In the genomic region with DNA sequence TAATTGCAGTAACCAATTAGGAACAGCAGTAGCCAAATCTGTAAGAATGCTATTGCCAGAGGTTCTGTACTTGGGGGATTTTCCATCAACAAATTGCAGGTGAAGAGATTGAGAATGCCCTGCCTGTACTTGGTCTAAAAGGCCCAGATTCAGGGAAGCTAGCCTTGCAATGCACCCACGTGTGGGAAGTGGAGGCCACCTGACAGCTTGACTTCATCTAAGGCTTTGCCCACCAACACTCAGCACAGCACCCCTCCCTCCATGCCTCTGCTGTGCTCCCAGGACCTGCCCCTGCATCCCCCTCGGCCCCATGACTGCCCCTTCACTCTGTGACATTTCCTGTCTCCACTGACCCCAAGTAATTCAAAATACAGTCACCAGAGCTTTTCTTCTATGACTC, we compare ENCODE assay signal across 23 cellular contexts.
DNase-seq lines count a peak whose midpoint lies in the region; ATAC-seq and TF ChIP-seq lines count a peak whose summit lies in the region.
"Had no signal": no experiment of that assay in that cellular context is flagged by ENCODE, and none has a peak within 500 bp of the region (broad histone marks: within the 10 kb centered on the region; RNA-seq: fewer than 3 reads in every experiment).

No MANE protein-coding gene starts in this region.

- no peak overlapping the region for H3K9ac ChIP-seq in H9 (ENCODE audit: extremely low read depth, insufficient read length, low read length)
- H3K9ac ChIP-seq: BLaER1 treated with 17β-estradiol and CSF1 and Interleukin-3, amounts not matched to agents 10 nM and 100 nM had no signal

- no peak overlapping the region for H3K4ac ChIP-seq in H9 (ENCODE audit: low read depth, low read length)

- WGBS in H9 (ENCODE audit: extremely low coverage, insufficient read length, low lambda C conversion rate): no CpG with 5 or more reads among the region's 2 CpGs

- no peak overlapping the region; a peak in 1 of 7 replicates for H3K27ac Mint-ChIP-seq in H9
- H3K27ac Mint-ChIP-seq: CD4-positive, alpha-beta memory T cell had no signal

- no peak overlapping the region for H2BK120ac ChIP-seq in H9 (ENCODE audit: low read depth, low read length, poor library complexity, severe bottlenecking)

- H2BK5ac ChIP-seq in H9 (ENCODE audit: insufficient read length, low read length): no peak overlapping the region

- H3K56ac ChIP-seq in H9 (ENCODE audit: insufficient read length, low read depth, low read length): no peak overlapping the region

- no peak overlapping the region for H2AFZ ChIP-seq in H9 (ENCODE audit: low read length)
- H2AFZ ChIP-seq: PC-9 had no signal

- no peaks in the 10 kb centered on the region for H3K36me3 ChIP-seq in left ventricle myocardium inferior
- H3K36me3 ChIP-seq: BLaER1 treated with 17β-estradiol and CSF1 and Interleukin-3, amounts not matched to agents 10 nM and 100 nM; SJSA1 had no signal

- H3K9me3 ChIP-seq in H9 (ENCODE audit: control insufficient read depth, low read depth, low read length): no peaks in the 10 kb centered on the region
- H3K9me3 ChIP-seq in left ventricle myocardium inferior (replicated peaks): no peaks in the 10 kb centered on the region
- H3K9me3 ChIP-seq: BLaER1 treated with 17β-estradiol and CSF1 and Interleukin-3, amounts not matched to agents 10 nM and 100 nM; SJSA1 had no signal

- no peak overlapping the region for H2BK12ac ChIP-seq in H9 (ENCODE audit: insufficient read length, low read depth, low read length)

- no peak overlapping the region for H2AK5ac ChIP-seq in H9 (ENCODE audit: insufficient read length, low read length)

- no peak overlapping the region for H3K4me3 ChIP-seq in left ventricle myocardium inferior
- H3K4me3 ChIP-seq: BLaER1 treated with 17β-estradiol and CSF1 and Interleukin-3, amounts not matched to agents 10 nM and 100 nM; PC-9; SJSA1 had no signal

- H3T11ph ChIP-seq in H9 (ENCODE audit: low read length): no peak overlapping the region

- no peaks in the 10 kb centered on the region for H3K23me2 ChIP-seq in H9 (ENCODE audit: insufficient read length, low read depth, low read length, poor library complexity, severe bottlenecking)

- no peaks in the 10 kb centered on the region for H3K36me3 Mint-ChIP-seq in H9 (ENCODE audit: insufficient read depth in 1 of 3, low read depth in 3 of 3)
- H3K36me3 Mint-ChIP-seq: CD4-positive, alpha-beta memory T cell had no signal

- H4K91ac ChIP-seq in H9 (ENCODE audit: insufficient read length, low read depth, low read length): no peak overlapping the region

- no peak overlapping the region for H3K23ac ChIP-seq in H9 (ENCODE audit: insufficient read length, low read depth, low read length)

- no peaks in the 10 kb centered on the region for H3K79me2 ChIP-seq in H9 (ENCODE audit: insufficient read depth, low read length)

- ATAC-seq in GM18858 (IDR thresholded peaks at IDR 0.05; ENCODE audit: unreplicated experiment) (no peak), HG03097 (IDR thresholded peaks at IDR 0.05; ENCODE audit: low FRiP score, unreplicated experiment) (no peak)

- no peak overlapping the region for H3K14ac ChIP-seq in H9 (ENCODE audit: insufficient read depth, low read length)

- no peaks in the 10 kb centered on the region for H3K79me1 ChIP-seq in H9 (ENCODE audit: insufficient read depth, low read depth, low read length, poor library complexity, severe bottlenecking)

- DNase-seq in H9 (peak; percentile 11), mesenteric fat pad (ENCODE audit: low spot score) (peak; percentile 41), left ventricle myocardium inferior (no peak)
- peak; percentile 23 for DNase-seq in activated CD8-positive, alpha-beta memory T cell treated with anti-CD3 and anti-CD28 coated beads, Interleukin-2, amount 50 U/mL, for 48 hours
- peak; percentile 12 for DNase-seq in stimulated activated CD8-positive, alpha-beta memory T cell treated with anti-CD3 and anti-CD28 coated beads, Interleukin-4, amount 100 ng/mL, for 48 hours
- DNase-seq: AML-193; CD4-positive, alpha-beta memory T cell; COR-L47; DMS53; GOT3; HCEC 1CT; NCI-H1048; NCI-H1417 treated with DMSO at 0.1 percent for 48 hours; NCI-H1694 treated with DMSO at 0.1 percent for 48 hours; NCI-H2081; NCI-H2227 treated with DMSO at 0.1 percent for 48 hours; NCI-H526 treated with DMSO at 0.1 percent for 48 hours; PC-9; Right ventricle myocardium superior had no signal

- H3K27ac ChIP-seq in H9 (ENCODE audit: insufficient read length, low read depth, low read length) (no peak overlapping the region), left ventricle myocardium inferior (replicated peaks) (no peak overlapping the region)
- H3K27ac ChIP-seq: BLaER1 treated with 17β-estradiol and CSF1 and Interleukin-3, amounts not matched to agents 10 nM and 100 nM; PC-9; SJSA1 had no signal

- H4K5ac ChIP-seq in H9 (ENCODE audit: insufficient read length, low read depth, low read length): no peak overlapping the region

- H3K27me3 Mint-ChIP-seq in H9 (ENCODE audit: low read depth): peaks cover 7% of the 10 kb centered on the region

- no peak overlapping the region for H4K8ac ChIP-seq in H9 (replicated peaks; ENCODE audit: insufficient read length, low read depth, low read length)

- peaks cover 0 to 2% of the 10 kb centered on the region in 2 experiments; a peak in 1 of 5 replicates for H3K9me3 Mint-ChIP-seq in H9

- intact Hi-C loops in left ventricle myocardium inferior (cut with micrococcal nuclease): no loop called here

- H2BK15ac ChIP-seq in H9 (ENCODE audit: low read depth, low read length): no peak overlapping the region

- H3K4me1 Mint-ChIP-seq in H9: no peaks in the 10 kb centered on the region
- H3K4me1 Mint-ChIP-seq: CD4-positive, alpha-beta memory T cell had no signal

- H3K4me2 ChIP-seq in H9 (ENCODE audit: insufficient read depth, insufficient read length, low read length): no peak overlapping the region
- H3K4me2 ChIP-seq: BLaER1 treated with 17β-estradiol and CSF1 and Interleukin-3, amounts not matched to agents 10 nM and 100 nM; PC-9 had no signal

- no peak overlapping the region for H3K18ac ChIP-seq in H9 (ENCODE audit: insufficient read length, low read depth, low read length)

- H2BK20ac ChIP-seq in H9 (ENCODE audit: low read depth, low read length, poor library complexity, severe bottlenecking): no peak overlapping the region

- H4K20me1 ChIP-seq in H9 (ENCODE audit: control insufficient read depth, insufficient read depth, insufficient read length): peaks cover 3% of the 10 kb centered on the region
- H4K20me1 ChIP-seq: BLaER1 treated with 17β-estradiol and CSF1 and Interleukin-3, amounts not matched to agents 10 nM and 100 nM had no signal

- TF ChIP-seq CTCF in H9 (conservative IDR thresholded peaks at IDR 0.05): no peak
- no peak for TF ChIP-seq CTCF in left ventricle myocardium inferior (IDR thresholded peaks at IDR 0.05; ENCODE audit: borderline replicate concordance)

- H3K4me3 Mint-ChIP-seq in H9: no peak overlapping the region
- H3K4me3 Mint-ChIP-seq: CD4-positive, alpha-beta memory T cell had no signal

- H3K4me1 ChIP-seq in H9 (ENCODE audit: insufficient read depth, low read length) (no peaks in the 10 kb centered on the region), left ventricle myocardium inferior (no peaks in the 10 kb centered on the region)
- H3K4me1 ChIP-seq: SJSA1 had no signal

- H3K27me3 ChIP-seq in H9 (ENCODE audit: insufficient read depth, low read length): no peaks in the 10 kb centered on the region
- H3K27me3 ChIP-seq in left ventricle myocardium inferior (ENCODE audit: low read depth): peaks cover 2% of the 10 kb centered on the region
- H3K27me3 ChIP-seq: BLaER1 treated with 17β-estradiol and CSF1 and Interleukin-3, amounts not matched to agents 10 nM and 100 nM; SJSA1 had no signal
